Comparison of ENCODE assay signal across 8 cellular contexts in the genomic region with DNA sequence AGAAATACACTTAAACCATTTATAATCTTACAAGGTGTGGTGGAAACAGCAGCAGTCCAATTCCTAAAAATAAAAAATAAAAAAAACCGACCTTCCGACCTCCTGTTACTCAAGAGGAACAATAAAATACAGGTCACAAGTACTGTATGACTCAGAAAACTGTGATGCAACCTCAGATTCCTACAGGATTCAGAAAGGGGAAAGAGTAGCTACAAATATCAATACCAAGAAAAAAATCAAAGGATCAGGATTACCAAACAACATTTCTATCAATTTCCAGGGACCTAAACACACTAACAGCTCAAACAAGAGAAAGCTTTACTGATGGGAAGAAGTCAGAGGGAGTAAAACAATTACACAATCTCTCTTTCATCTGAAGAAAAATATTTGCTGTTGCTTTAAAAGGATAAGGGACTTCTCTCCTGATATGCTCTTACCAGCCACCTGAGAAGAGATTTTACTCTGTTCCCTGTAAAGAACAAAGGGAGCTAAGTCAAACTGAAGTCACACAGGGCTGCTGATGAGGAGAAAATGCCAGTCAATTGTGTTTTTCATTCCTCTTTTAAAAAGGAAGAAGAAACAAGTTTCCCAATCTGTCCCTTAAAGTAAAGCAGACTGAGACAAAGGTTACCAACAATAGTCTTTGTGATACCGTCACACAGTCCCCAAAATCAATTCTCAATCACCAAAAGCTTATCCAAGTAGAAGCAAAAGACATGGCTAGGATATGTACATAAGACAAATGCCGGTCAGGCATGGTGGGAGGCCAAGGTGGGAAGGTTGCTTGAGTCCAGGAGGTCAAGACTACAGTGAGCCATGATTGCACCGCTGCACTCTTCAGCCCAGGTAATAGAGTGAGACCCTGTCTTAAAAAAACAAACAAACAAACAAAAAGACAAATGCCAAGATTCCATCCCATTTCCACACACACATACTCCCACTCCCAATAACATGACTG. TPM values are rescaled to one million over a fixed set of nuclear protein-coding genes. Genes with fewer than 3 reads are reported as not detected.
A peak's percentile ranks its signal among the peaks of the same experiment; 100 is the strongest.
DNase-seq lines count a peak whose midpoint lies in the region; TF ChIP-seq lines count a peak whose summit lies in the region.

No MANE protein-coding gene starts in this region.

- H3K9me3 ChIP-seq in ascending aorta = no peaks in the 10 kb centered on the region
- no peaks in the 10 kb centered on the region for H3K9me3 ChIP-seq in thymus (ENCODE audit: control insufficient read depth)

- DNase-seq in AG08396 (ENCODE audit: low spot score) = peak; percentile 38
- peak; percentile 93 for DNase-seq in HT-29 (ENCODE audit: low spot score)
- DNase-seq in ascending aorta (ENCODE audit: low spot score in 2 of 2) = no peak
- peak; percentile 81 for DNase-seq in iris pigment epithelial cell (ENCODE audit: low read depth)
- no peak for DNase-seq in NCI-H1930 (lab: John Stamatoyannopoulos, UW)
- no peak for DNase-seq in NCI-H146 (lab: John Stamatoyannopoulos, UW)
- DNase-seq in stimulated activated CD4-positive, alpha-beta T cell treated with anti-CD3 and anti-CD28 coated beads, Interleukin-2, amount 100 ng/mL, for 24 hours = no peak

- H3K4me1 ChIP-seq in ascending aorta (peaks cover 5 to 23% of the 10 kb centered on the region in 2 donors), thymus (ENCODE audit: control insufficient read depth, insufficient read depth, low read length) (peaks cover 2% of the 10 kb centered on the region)

- TF ChIP-seq CTCF in ascending aorta (IDR thresholded peaks at IDR 0.05) = no peak

- H3K27me3 ChIP-seq in ascending aorta (no peaks in the 10 kb centered on the region), thymus (ENCODE audit: control insufficient read depth, insufficient read depth) (no peaks in the 10 kb centered on the region)

- H3K27ac ChIP-seq in ascending aorta (peak overlapping the region; percentile 53 to 78), thymus (ENCODE audit: low read depth) (peak overlapping the region; percentile 36)

- H3K36me3 ChIP-seq in ascending aorta = no peaks in the 10 kb centered on the region
- H3K36me3 ChIP-seq in thymus (ENCODE audit: control insufficient read depth, insufficient read depth) = no peaks in the 10 kb centered on the region

- intact Hi-C loops in ascending aorta (cut with DNase I) = loop anchor here (5.0 kb wide), 1 partner anchor 38 kb away; a partner anchor contains a TSS

- no peak overlapping the region for H3K4me3 ChIP-seq in ascending aorta
- no peak overlapping the region for H3K4me3 ChIP-seq in thymus (ENCODE audit: low read length)

- 78% methylated on average over 5 of the region's 5 CpGs for WGBS in thymus

RNA-seq across cellular contexts. Expression of a gene that starts 39.3 kb away (rescaled TPM):
- total RNA-seq in HT-29 (2014; rRNA removed; shearing (Covaris generic)) = 34.0 and 34.1 TPM in 2 replicates
- 12.1 TPM for total RNA-seq in ascending aorta
- 8.7 TPM for polyA plus RNA-seq in thymus

Comparison
In these comparisons a context has a peak if more than half of its experiments do, and no peak if none do; other contexts are left out.
1. DNase-seq: peak in AG08396 (single experiment), HT-29 (single experiment) and iris pigment epithelial cell (single experiment); none in ascending aorta (0 of 2), NCI-H1930 (0 of 2), NCI-H146 (single experiment) and stimulated activated CD4-positive, alpha-beta T cell treated with anti-CD3 and anti-CD28 coated beads, Interleukin-2, amount 100 ng/mL, for 24 hours (0 of 2).